ENCODE assay signal across 8 cellular contexts in the genomic region with DNA sequence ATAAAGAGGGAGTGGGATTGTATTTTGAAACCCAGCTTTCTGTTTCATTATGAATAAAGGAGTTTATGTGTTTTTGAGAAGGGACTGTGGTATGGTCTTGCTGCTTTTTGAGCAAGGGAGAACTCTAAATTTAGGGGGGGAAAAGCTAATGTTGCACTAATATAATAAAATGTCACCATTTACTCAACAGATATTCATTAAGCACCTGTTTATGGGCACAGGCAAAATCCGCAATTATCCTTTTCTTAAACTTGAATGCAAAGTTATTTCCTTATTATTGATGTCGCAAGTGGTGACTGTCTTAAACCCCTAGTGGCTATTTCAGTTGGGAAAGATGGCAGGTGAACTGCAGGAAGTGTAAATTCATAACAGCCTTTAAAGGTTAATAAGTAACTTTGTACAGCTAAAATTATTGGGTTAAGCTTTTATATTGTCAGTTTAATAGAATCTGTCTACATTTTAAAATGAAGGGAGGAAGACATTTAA. TPM values are rescaled to one million over a fixed set of nuclear protein-coding genes. Genes with fewer than 3 reads are reported as not detected.
A peak's percentile ranks its signal among the peaks of the same experiment; 100 is the strongest.
DNase-seq lines count a peak whose midpoint lies in the region; ATAC-seq, FAIRE-seq and TF ChIP-seq lines count a peak whose summit lies in the region.

No MANE protein-coding gene starts in this region.

- H3K79me2 ChIP-seq in H1 (ENCODE audit: control insufficient read depth in 1 of 2, insufficient read depth in 2 of 2, low read length in 2 of 2): peaks cover 0 to 46% of the 10 kb centered on the region in 2 experiments; a peak in 2 of 4 replicates

- H4K8ac ChIP-seq in H1 (ENCODE audit: extremely low read depth, insufficient read depth, low read length): no peak overlapping the region

- no peak for FAIRE-seq in H1 (lab: Jason Lieb, UNC)

- peak in 1 of 3 experiments; percentile 5; a peak in 1 of 4 replicates for TF ChIP-seq CTCF in H1 (IDR thresholded peaks at IDR 0.05; ENCODE audit: control extremely low read depth in 1 of 3, insufficient read depth in 1 of 3, low read depth in 1 of 3, low read length in 3 of 3)

- H2BK15ac ChIP-seq in H1 (ENCODE audit: low read length): no peak overlapping the region

- TF ChIP-seq EP300 in H1 (IDR thresholded peaks at IDR 0.05; ENCODE audit: borderline replicate concordance in 1 of 2, low read depth in 2 of 2, low read length in 2 of 2): no peak

- H2BK120ac ChIP-seq in H1 (replicated peaks; ENCODE audit: low read depth, low read length): no peak overlapping the region

- no peak overlapping the region for H2BK5ac ChIP-seq in H1 (ENCODE audit: low read depth, low read length)

- TF ChIP-seq RAD21 in H1 (IDR thresholded peaks at IDR 0.05 in 1 of 2, conservative IDR thresholded peaks at IDR 0.05 in 1 of 2; ENCODE audit: low read depth in 2 of 2, low read length in 2 of 2): no peak

- no peak overlapping the region for H3K56ac ChIP-seq in H1 (replicated peaks; ENCODE audit: insufficient read length, low read depth, low read length)

- H3K27me3 ChIP-seq in H1 (replicated peaks in 1 of 4; ENCODE audit: control insufficient read depth in 3 of 4, extremely low read depth in 1 of 4, insufficient read depth in 3 of 4, low read length in 3 of 4) (no peaks in the 10 kb centered on the region), neuron (ENCODE audit: insufficient read depth, low read length) (no peaks in the 10 kb centered on the region)

- H3K14ac ChIP-seq in H1 (ENCODE audit: insufficient read length): no peak overlapping the region

- H3K18ac ChIP-seq in H1 (ENCODE audit: extremely low read depth, low read length): no peak overlapping the region

- H3K4me2 ChIP-seq in H1 (ENCODE audit: insufficient read depth in 1 of 2, low read depth in 2 of 2, low read length in 2 of 2): peak overlapping the region; percentile 60 to 63

- H3K23me2 ChIP-seq in H1 (ENCODE audit: low read depth, low read length): peaks cover 4% of the 10 kb centered on the region; the same call in 1 of the 2 replicates

- no peak overlapping the region for H4K91ac ChIP-seq in H1 (replicated peaks; ENCODE audit: insufficient read length, low read length)

- H3K36me3 ChIP-seq in H1 (ENCODE audit: control insufficient read depth in 2 of 4, insufficient read depth in 4 of 4, low read length in 3 of 4): no peaks in the 10 kb centered on the region
- no peaks in the 10 kb centered on the region for H3K36me3 ChIP-seq in neuron (ENCODE audit: insufficient read depth, low read length)

- POLR2A ChIA-PET in H1 (lab: Charles Lee; ENCODE audit: partially characterized antibody): interaction anchor here (0.6 to 1.8 kb wide), 8 partner anchors 10 to 112 kb away, joined by 3 to 7 read pairs (median 4); no protein-coding TSS in a partner anchor

- peak overlapping the region; percentile 4 to 95 (median 86); a peak in 6 of 8 replicates for H3K4me3 ChIP-seq in H1 (ENCODE audit: extremely low read depth in 1 of 4, insufficient read depth in 2 of 4, low read depth in 3 of 4, low read length in 4 of 4)
- peak overlapping the region; percentile 62 for H3K4me3 ChIP-seq in neuron (ENCODE audit: low read length)

- peaks cover 0 to 3% of the 10 kb centered on the region in 2 experiments for H4K20me1 ChIP-seq in H1 (replicated peaks in 1 of 2; ENCODE audit: control insufficient read depth in 1 of 2, insufficient read depth in 2 of 2, low read length in 2 of 2)

- H3K9me3 ChIP-seq in H1 (ENCODE audit: insufficient read depth in 2 of 2, low read depth in 1 of 2, low read length in 1 of 2) (no peaks in the 10 kb centered on the region), neuron (ENCODE audit: low read length) (no peaks in the 10 kb centered on the region)

- no peak overlapping the region for H2BK12ac ChIP-seq in H1 (ENCODE audit: low read depth, low read length)

- DNase-seq in Ammon's horn (ENCODE audit: low spot score) (peak; percentile 19), RPMI7951 (ENCODE audit: low read depth) (peak; percentile 15), H1 (ENCODE audit: low read depth in 1 of 2, low spot score in 2 of 2) (no peak), NCI-H2029 (lab: John Stamatoyannopoulos, UW) (no peak), epidermal melanocyte (ENCODE audit: insufficient read length, low spot score) (no peak)

- no peak overlapping the region for H3K27ac ChIP-seq in H1 (ENCODE audit: low read depth, low read length)

- H3K9ac ChIP-seq in H1 (replicated peaks in 1 of 4; ENCODE audit: extremely low read depth in 1 of 4, low read depth in 3 of 4, low read length in 3 of 4): no peak overlapping the region

- ATAC-seq in GM18505 (IDR thresholded peaks at IDR 0.05; ENCODE audit: unreplicated experiment): peak; percentile 16
- ATAC-seq in HG03108 (IDR thresholded peaks at IDR 0.05; ENCODE audit: unreplicated experiment): peak; percentile 24

- 20% methylated on average over 2 of the region's 2 CpGs; no CpG with 5 or more reads in 1 of the 2 experiments for WGBS in H1 (ENCODE audit: extremely low coverage in 1 of 2, insufficient coverage in 1 of 2, insufficient read length in 1 of 2, insufficient replicate concordance in 2 of 2, low coverage in 1 of 2, low lambda C conversion rate in 2 of 2, missing lambda C conversion rate in 1 of 2), 2 experiments

- no peak overlapping the region for H2BK20ac ChIP-seq in H1 (ENCODE audit: low read length)

- CTCF ChIA-PET in H1 (lab: Charles Lee; ENCODE audit: partially characterized antibody): interaction anchor here (1.1 to 3.6 kb wide), 8 partner anchors 10 to 118 kb away, joined by 3 to 21 read pairs (median 4); partner anchors contain the start of gene HINT1

- no peak overlapping the region for H2AK5ac ChIP-seq in H1 (ENCODE audit: low read depth, low read length)

- no peaks in the 10 kb centered on the region for H3K79me1 ChIP-seq in H1 (ENCODE audit: low read depth, low read length)

- H2AFZ ChIP-seq in H1 (ENCODE audit: low read length) (no peak overlapping the region), neuron (ENCODE audit: low read depth, low read length) (no peak overlapping the region)

- H4K5ac ChIP-seq in H1 (ENCODE audit: insufficient read length, low read depth, low read length): no peak overlapping the region

- no peak overlapping the region for H3K4ac ChIP-seq in H1 (replicated peaks; ENCODE audit: insufficient read length, low read depth, low read length)

- TF ChIP-seq POLR2A in GM18505 (IDR thresholded peaks at IDR 0.05; ENCODE audit: borderline replicate concordance, extremely low read depth, insufficient read depth, insufficient read length): no peak
- TF ChIP-seq POLR2A in H1 (IDR thresholded peaks at IDR 0.05; ENCODE audit: control extremely low read depth in 1 of 2, low read depth in 2 of 2, low read length in 2 of 2): no peak

- no peak overlapping the region for H3K23ac ChIP-seq in H1 (ENCODE audit: insufficient read length)

- H3K4me1 ChIP-seq in H1 (replicated peaks in 1 of 4; ENCODE audit: control insufficient read depth in 3 of 4, insufficient read depth in 4 of 4, low read length in 3 of 4) (peaks cover 0 to under 1% (median 0%) of the 10 kb centered on the region in 4 experiments; a peak in 1 of 7 replicates), neuron (ENCODE audit: insufficient read depth, low read length) (peaks cover 8% of the 10 kb centered on the region)

TF ChIP-seq in H1, 55 proteins besides CTCF, POLR2A, EP300 and RAD21:
- no peak for TF ChIP-seq HDAC2 (IDR thresholded peaks at IDR 0.05; ENCODE audit: borderline replicate concordance in 1 of 2, low read depth in 2 of 2, low read length in 2 of 2)
- no peak for TF ChIP-seq SP4 (IDR thresholded peaks at IDR 0.05; ENCODE audit: low read length)
- no peak for TF ChIP-seq BRCA1 (IDR thresholded peaks at IDR 0.05; ENCODE audit: low read depth, low read length)
- TF ChIP-seq, protein P1, sequence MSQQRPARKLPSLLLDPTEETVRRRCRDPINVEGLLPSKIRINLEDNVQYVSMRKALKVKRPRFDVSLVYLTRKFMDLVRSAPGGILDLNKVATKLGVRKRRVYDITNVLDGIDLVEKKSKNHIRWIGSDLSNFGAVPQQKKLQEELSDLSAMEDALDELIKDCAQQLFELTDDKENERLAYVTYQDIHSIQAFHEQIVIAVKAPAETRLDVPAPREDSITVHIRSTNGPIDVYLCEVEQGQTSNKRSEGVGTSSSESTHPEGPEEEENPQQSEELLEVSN (IDR thresholded peaks at IDR 0.05): no peak
- no peak for TF ChIP-seq BCL11A (IDR thresholded peaks at IDR 0.05; ENCODE audit: low read depth in 2 of 2, low read length in 2 of 2)
- peak; percentile 28; the same call in 1 of the 2 replicates for TF ChIP-seq CEBPB (IDR thresholded peaks at IDR 0.05; ENCODE audit: low read depth, low read length)

RNA-seq across cellular contexts. Expression of gene CDC42SE2, which starts 1.5 kb away (rescaled TPM):
- 12.7 and 14.2 TPM in 2 replicates for total RNA-seq in RPMI7951 (2014; rRNA removed; shearing (Covaris generic))
- 26.3 and 30.8 TPM in 2 replicates for total RNA-seq in H1 (2021; fragmentation: NEBNext Ultra II Directional; extraction: Animal tissue kit (Norgen Biotek cat#: 25700))
- 8.0 and 16.7 TPM in 2 replicates for polyA plus RNA-seq in H1 (2011; rRNA removed)
- polyA plus RNA-seq in H1 (2011; cell fraction: cytosol; rRNA removed): 15.7 TPM
- polyA plus RNA-seq in H1 (2011; cell fraction: nucleus; rRNA removed): 1.8 TPM
- 11.4 to 20.8 TPM (median 13.7 TPM) in 4 replicates for polyA plus RNA-seq in H1 (2012, experiment 1 of 2)
- 6.7 TPM for polyA plus RNA-seq in H1 (2012, experiment 2 of 2)
- 14.7 TPM for polyA plus RNA-seq in H1 (2013, experiment 1 of 2)
- polyA plus RNA-seq in H1 (2013, experiment 2 of 2): 15.2 TPM
- polyA minus RNA-seq in H1 (2011; rRNA and poly(A)+ RNA removed): 17.9 and 18.1 TPM in 2 replicates
- polyA minus RNA-seq in H1 (2011; cell fraction: cytosol; rRNA and poly(A)+ RNA removed): 9.8 TPM
- 10.3 TPM for polyA minus RNA-seq in H1 (2011; cell fraction: nucleus; rRNA and poly(A)+ RNA removed)

Comparison
In these comparisons a context has a peak if more than half of its experiments do, and no peak if none do; other contexts are left out.
1. DNase-seq: peak in Ammon's horn (single experiment) and RPMI7951 (single experiment); none in H1 (0 of 2), NCI-H2029 (single experiment) and epidermal melanocyte (single experiment).